ENCODE assay signal across 1 cellular context in genomic region chr3:43413676-43414368, GRCh38.
TF ChIP-seq lines count a peak whose summit lies in the region.

No MANE protein-coding gene starts in this region.

TF ChIP-seq in GM23338, 12 proteins besides CTCF, POLR2A, EP300 and RAD21 (continued from another document):
- TF ChIP-seq ETS1 (IDR thresholded peaks at IDR 0.05) (no peak), STAT1 (IDR thresholded peaks at IDR 0.05; ENCODE audit: unreplicated experiment) (no peak), REST (IDR thresholded peaks at IDR 0.05; ENCODE audit: unreplicated experiment) (no peak), CREB1 (CRISPR knock-in tag; IDR thresholded peaks at IDR 0.05; ENCODE audit: low read depth) (no peak), ZNF114 (CRISPR knock-in tag; IDR thresholded peaks at IDR 0.05) (no peak), EZH2 (IDR thresholded peaks at IDR 0.05; ENCODE audit: low read depth, unreplicated experiment) (no peak)
